9 cellular contexts compared by ENCODE assay signal in genomic region chr5:119578937-119579336, GRCh38.
DNase-seq lines count a peak whose midpoint lies in the region; ATAC-seq and TF ChIP-seq lines count a peak whose summit lies in the region.
"Had no signal": no experiment of that assay in that cellular context is flagged by ENCODE, and none has a peak within 500 bp of the region (broad histone marks: within the 10 kb centered on the region; RNA-seq: fewer than 3 reads in every experiment).

No MANE protein-coding gene starts in this region.

- no peaks in the 10 kb centered on the region for H3K4me1 ChIP-seq in DND-41 (ENCODE audit: insufficient read depth, low read length)
- H3K4me1 ChIP-seq in OCI-LY1 (ENCODE audit: insufficient read depth, low read length, severe bottlenecking), result no peaks in the 10 kb centered on the region

- TF ChIP-seq CTCF in DND-41 (IDR thresholded peaks at IDR 0.05; ENCODE audit: borderline replicate concordance, extremely low read depth, low read length, poor library complexity, severe bottlenecking) (peak; percentile 33), OCI-LY1 (IDR thresholded peaks at IDR 0.05; ENCODE audit: low read length) (peak; percentile 62), fibroblast of pulmonary artery (IDR thresholded peaks at IDR 0.05; ENCODE audit: low read length, missing control alignments) (no peak)

- H3K4me3 ChIP-seq in DND-41 (ENCODE audit: low read depth in 1 of 2, low read length in 2 of 2), result no peak overlapping the region
- no peak overlapping the region for H3K4me3 ChIP-seq in OCI-LY1 (ENCODE audit: low read depth, low read length, poor library complexity, severe bottlenecking)
- no peak overlapping the region for H3K4me3 ChIP-seq in fibroblast of pulmonary artery (replicated peaks; ENCODE audit: low read depth, low read length)

- H3K9me3 ChIP-seq in DND-41 (ENCODE audit: insufficient read depth, low read length, severe bottlenecking) (no peaks in the 10 kb centered on the region), OCI-LY1 (ENCODE audit: low read length) (no peaks in the 10 kb centered on the region)

- no peaks in the 10 kb centered on the region for H3K9me2 ChIP-seq in OCI-LY1 (ENCODE audit: low read depth, low read length)

- no peaks in the 10 kb centered on the region for H3K36me3 ChIP-seq in DND-41 (ENCODE audit: insufficient read depth, low read length)
- no peaks in the 10 kb centered on the region for H3K36me3 ChIP-seq in OCI-LY1 (ENCODE audit: insufficient read depth, low read length)

- peak; percentile 72 for ATAC-seq in DND-41 (ENCODE audit: insufficient read depth, low read depth)
- ATAC-seq in GM19438 (IDR thresholded peaks at IDR 0.05; ENCODE audit: low read depth, unreplicated experiment), result peak; percentile 46
- ATAC-seq in HG03342 (IDR thresholded peaks at IDR 0.05; ENCODE audit: unreplicated experiment), result peak; percentile 63
- ATAC-seq: naive thymus-derived CD4-positive, alpha-beta T cell had no signal

- H3F3A ChIP-seq in OCI-LY1 (ENCODE audit: insufficient read depth, low read length), result no peaks in the 10 kb centered on the region

- no peaks in the 10 kb centered on the region for H3K27me3 ChIP-seq in DND-41 (ENCODE audit: insufficient read depth, low read length, poor library complexity)
- no peaks in the 10 kb centered on the region for H3K27me3 ChIP-seq in OCI-LY1 (ENCODE audit: insufficient read depth, low read length)

- H4K20me1 ChIP-seq in DND-41 (ENCODE audit: insufficient read depth, low read length) (no peaks in the 10 kb centered on the region), OCI-LY1 (ENCODE audit: insufficient read depth, low read length) (no peaks in the 10 kb centered on the region)

- peak; percentile 14 for DNase-seq in DND-41
- DNase-seq in fibroblast of pulmonary artery (ENCODE audit: low read depth), result peak; percentile 15
- no peak for DNase-seq in NCI-H510A (lab: John Stamatoyannopoulos, UW)
- no peak for DNase-seq in NCI-H345 treated with DMSO at 0.1 percent for 48 hours (lab: John Stamatoyannopoulos, UW; ENCODE audit: unreplicated experiment)
- DNase-seq in epidermal melanocyte (ENCODE audit: insufficient read length, low spot score), result no peak

- H3K4me2 ChIP-seq in DND-41 (ENCODE audit: insufficient read depth, low read length) (no peak overlapping the region), OCI-LY1 (ENCODE audit: low read length) (no peak overlapping the region)

- H3K27ac ChIP-seq in DND-41 (ENCODE audit: low read length) (no peak overlapping the region), OCI-LY1 (ENCODE audit: low read depth, low read length, poor library complexity, severe bottlenecking) (no peak overlapping the region)

- H3K79me2 ChIP-seq in DND-41 (ENCODE audit: insufficient read depth, low read length) (no peaks in the 10 kb centered on the region), OCI-LY1 (ENCODE audit: insufficient read depth, low read length) (no peaks in the 10 kb centered on the region)

- H3K9ac ChIP-seq in DND-41 (ENCODE audit: low read depth, low read length) (no peak overlapping the region), OCI-LY1 (ENCODE audit: low read length) (no peak overlapping the region)

- no peak overlapping the region for H2AFZ ChIP-seq in DND-41 (ENCODE audit: low read depth, low read length)
- H2AFZ ChIP-seq in OCI-LY1 (ENCODE audit: low read length), result no peak overlapping the region

Comparison
In these comparisons a context has a peak if more than half of its experiments do, and no peak if none do; other contexts are left out.
1. DNase-seq: peak in DND-41 (single experiment) and fibroblast of pulmonary artery (single experiment); none in NCI-H510A (single experiment), NCI-H345 treated with DMSO at 0.1 percent for 48 hours (single experiment) and epidermal melanocyte (single experiment).
2. Peak in every context shown above with its lines, with median percentiles within 50 percentile points of each other: ATAC-seq.